1 cellular context compared by ENCODE assay signal in genomic region chr14:102516531-102517411, GRCh38.
TF ChIP-seq lines count a peak whose summit lies in the region.

No MANE protein-coding gene starts in this region.

TF ChIP-seq in WTC11, 78 proteins besides CTCF, POLR2A, EP300 and RAD21 (continued from another document and continues in another):
- TF ChIP-seq HMGXB4 (CRISPR knock-in tag; IDR thresholded peaks at IDR 0.05) (peak; percentile 57; the same call in 1 of the 2 replicates), ELF4 (CRISPR knock-in tag; IDR thresholded peaks at IDR 0.05; ENCODE audit: low read depth) (no peak), ZSCAN18 (CRISPR knock-in tag; IDR thresholded peaks at IDR 0.05) (no peak), ZNF416 (CRISPR knock-in tag; IDR thresholded peaks at IDR 0.05) (no peak), IRF2 (CRISPR knock-in tag; IDR thresholded peaks at IDR 0.05; ENCODE audit: borderline replicate concordance, low read depth) (no peak), MAX (CRISPR knock-in tag; IDR thresholded peaks at IDR 0.05) (peak; percentile 66; the same call in 1 of the 2 replicates), TCF7 (CRISPR knock-in tag; IDR thresholded peaks at IDR 0.05; ENCODE audit: low read depth) (no peak), E2F5 (CRISPR knock-in tag; IDR thresholded peaks at IDR 0.05) (peak; percentile 57; the same call in 1 of the 2 replicates), NR3C1 (CRISPR knock-in tag; conservative IDR thresholded peaks at IDR 0.05; ENCODE audit: low read depth) (no peak), ZNF121 (CRISPR knock-in tag; IDR thresholded peaks at IDR 0.05) (peak; percentile 79; the same call in 1 of the 2 replicates), ZNF512 (CRISPR knock-in tag; IDR thresholded peaks at IDR 0.05; ENCODE audit: borderline replicate concordance) (no peak), RORB (CRISPR knock-in tag; IDR thresholded peaks at IDR 0.05) (no peak), OVOL2 (CRISPR knock-in tag; IDR thresholded peaks at IDR 0.05; ENCODE audit: borderline replicate concordance) (no peak), STAT6 (CRISPR knock-in tag; conservative IDR thresholded peaks at IDR 0.05; ENCODE audit: low read depth) (no peak), FOXP4 (CRISPR knock-in tag; IDR thresholded peaks at IDR 0.05) (peak; percentile 13; the same call in 1 of the 2 replicates), FOXJ3 (CRISPR knock-in tag; IDR thresholded peaks at IDR 0.05; ENCODE audit: borderline replicate concordance) (no peak), E2F4 (CRISPR knock-in tag; IDR thresholded peaks at IDR 0.05; ENCODE audit: borderline replicate concordance, low read depth) (no peak), ATF2 (CRISPR knock-in tag; IDR thresholded peaks at IDR 0.05; ENCODE audit: borderline replicate concordance, low read depth) (no peak), GTF2I (CRISPR knock-in tag; conservative IDR thresholded peaks at IDR 0.05) (no peak; the same call in 1 of the 2 replicates), NFYB (CRISPR knock-in tag; conservative IDR thresholded peaks at IDR 0.05; ENCODE audit: low read depth) (peak; percentile 18; the same call in 1 of the 2 replicates), ATF3 (CRISPR knock-in tag; conservative IDR thresholded peaks at IDR 0.05) (no peak), MLX (CRISPR knock-in tag; IDR thresholded peaks at IDR 0.05) (no peak), FOXK1 (CRISPR knock-in tag; IDR thresholded peaks at IDR 0.05) (peak; percentile 50; the same call in 1 of the 2 replicates), CREM (CRISPR knock-in tag; IDR thresholded peaks at IDR 0.05) (peak; percentile 41; the same call in 1 of the 2 replicates), USF2 (CRISPR knock-in tag; IDR thresholded peaks at IDR 0.05) (peak; percentile 35; the same call in 1 of the 2 replicates), SMAD3 (CRISPR knock-in tag; IDR thresholded peaks at IDR 0.05; ENCODE audit: borderline replicate concordance) (no peak), PREB (CRISPR knock-in tag; IDR thresholded peaks at IDR 0.05; ENCODE audit: borderline replicate concordance) (no peak), ZBTB21 (CRISPR knock-in tag; IDR thresholded peaks at IDR 0.05; ENCODE audit: borderline replicate concordance) (no peak), ZNF423 (CRISPR knock-in tag; IDR thresholded peaks at IDR 0.05) (peak; percentile 78; the same call in 1 of the 2 replicates), ZNF317 (CRISPR knock-in tag; IDR thresholded peaks at IDR 0.05; ENCODE audit: borderline replicate concordance, low read depth) (no peak), SP1 (CRISPR knock-in tag; conservative IDR thresholded peaks at IDR 0.05) (peak; percentile 62; the same call in 1 of the 2 replicates), ETV6 (CRISPR knock-in tag; IDR thresholded peaks at IDR 0.05) (0 out of 2 replicates have a peak, but pooled peaks have one; percentile 6), GABPB1 (CRISPR knock-in tag; IDR thresholded peaks at IDR 0.05) (no peak), IRF1 (CRISPR knock-in tag; IDR thresholded peaks at IDR 0.05) (no peak), HMGA2 (CRISPR knock-in tag; IDR thresholded peaks at IDR 0.05) (no peak), ATF1 (CRISPR knock-in tag; IDR thresholded peaks at IDR 0.05) (no peak), PRRX2 (CRISPR knock-in tag; IDR thresholded peaks at IDR 0.05) (no peak)
